Comparison of ENCODE assay signal across 1 cellular context in genomic region chr7:115634633-115635032, GRCh38.
TF ChIP-seq lines count a peak whose summit lies in the region.

No MANE protein-coding gene starts in this region.

TF ChIP-seq in HEK293, 187 proteins besides CTCF, POLR2A, EP300 and RAD21 (continued from another document):
- no peak for TF ChIP-seq ZNF513 (tag by site-specific recombination; IDR thresholded peaks at IDR 0.05)
- TF ChIP-seq, protein P1, sequence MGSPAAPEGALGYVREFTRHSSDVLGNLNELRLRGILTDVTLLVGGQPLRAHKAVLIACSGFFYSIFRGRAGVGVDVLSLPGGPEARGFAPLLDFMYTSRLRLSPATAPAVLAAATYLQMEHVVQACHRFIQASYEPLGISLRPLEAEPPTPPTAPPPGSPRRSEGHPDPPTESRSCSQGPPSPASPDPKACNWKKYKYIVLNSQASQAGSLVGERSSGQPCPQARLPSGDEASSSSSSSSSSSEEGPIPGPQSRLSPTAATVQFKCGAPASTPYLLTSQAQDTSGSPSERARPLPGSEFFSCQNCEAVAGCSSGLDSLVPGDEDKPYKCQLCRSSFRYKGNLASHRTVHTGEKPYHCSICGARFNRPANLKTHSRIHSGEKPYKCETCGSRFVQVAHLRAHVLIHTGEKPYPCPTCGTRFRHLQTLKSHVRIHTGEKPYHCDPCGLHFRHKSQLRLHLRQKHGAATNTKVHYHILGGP (tag by site-specific recombination; IDR thresholded peaks at IDR 0.05): peak; percentile 64
- TF ChIP-seq ZFP41 (tag by site-specific recombination; IDR thresholded peaks at IDR 0.05; ENCODE audit: borderline replicate concordance): no peak
- TF ChIP-seq ZNF629 (tag by site-specific recombination; IDR thresholded peaks at IDR 0.05): 0 out of 2 replicates have a peak, but pooled peaks have one; percentile 28
- peak; percentile 92 for TF ChIP-seq ZNF561 (tag by site-specific recombination; IDR thresholded peaks at IDR 0.05; ENCODE audit: borderline replicate concordance)
- peak; percentile 40; the same call in 1 of the 2 replicates for TF ChIP-seq TRIM28 (IDR thresholded peaks at IDR 0.05; ENCODE audit: borderline replicate concordance, low read length)
- no peak for TF ChIP-seq MYNN (tag by site-specific recombination; IDR thresholded peaks at IDR 0.05; ENCODE audit: borderline replicate concordance)
- TF ChIP-seq GLI2 (tag by site-specific recombination; IDR thresholded peaks at IDR 0.05; ENCODE audit: borderline replicate concordance, low read depth): 0 out of 2 replicates have a peak, but pooled peaks have one; percentile 36
- no peak for TF ChIP-seq ZNF292 (tag by site-specific recombination; IDR thresholded peaks at IDR 0.05; ENCODE audit: borderline replicate concordance, low read depth)
- peak; percentile 86 for TF ChIP-seq OSR2 (tag by site-specific recombination; IDR thresholded peaks at IDR 0.05)
- no peak for TF ChIP-seq ZNF146 (tag by site-specific recombination; IDR thresholded peaks at IDR 0.05)
- TF ChIP-seq ZNF366 (tag by site-specific recombination; conservative IDR thresholded peaks at IDR 0.05): 0 out of 2 replicates have a peak, but pooled peaks have one; percentile 16
- TF ChIP-seq, protein P2, sequence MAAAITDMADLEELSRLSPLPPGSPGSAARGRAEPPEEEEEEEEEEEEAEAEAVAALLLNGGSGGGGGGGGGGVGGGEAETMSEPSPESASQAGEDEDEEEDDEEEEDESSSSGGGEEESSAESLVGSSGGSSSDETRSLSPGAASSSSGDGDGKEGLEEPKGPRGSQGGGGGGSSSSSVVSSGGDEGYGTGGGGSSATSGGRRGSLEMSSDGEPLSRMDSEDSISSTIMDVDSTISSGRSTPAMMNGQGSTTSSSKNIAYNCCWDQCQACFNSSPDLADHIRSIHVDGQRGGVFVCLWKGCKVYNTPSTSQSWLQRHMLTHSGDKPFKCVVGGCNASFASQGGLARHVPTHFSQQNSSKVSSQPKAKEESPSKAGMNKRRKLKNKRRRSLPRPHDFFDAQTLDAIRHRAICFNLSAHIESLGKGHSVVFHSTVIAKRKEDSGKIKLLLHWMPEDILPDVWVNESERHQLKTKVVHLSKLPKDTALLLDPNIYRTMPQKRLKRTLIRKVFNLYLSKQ (tag by site-specific recombination; IDR thresholded peaks at IDR 0.05; ENCODE audit: borderline replicate concordance): no peak
- no peak for TF ChIP-seq ZBTB7A (tag by site-specific recombination; IDR thresholded peaks at IDR 0.05; ENCODE audit: low read depth)
- no peak; the same call in 1 of the 2 replicates for TF ChIP-seq INSM2 (tag by site-specific recombination; IDR thresholded peaks at IDR 0.05)
- TF ChIP-seq BCL11A (tag by site-specific recombination; IDR thresholded peaks at IDR 0.05; ENCODE audit: low read depth): peak; percentile 79
- no peak for TF ChIP-seq ZNF184 (tag by site-specific recombination; IDR thresholded peaks at IDR 0.05)
- peak; percentile 64 for TF ChIP-seq ZBTB17 (tag by site-specific recombination; IDR thresholded peaks at IDR 0.05)
- no peak for TF ChIP-seq GFI1B (tag by site-specific recombination; IDR thresholded peaks at IDR 0.05)
- TF ChIP-seq, protein P3, sequence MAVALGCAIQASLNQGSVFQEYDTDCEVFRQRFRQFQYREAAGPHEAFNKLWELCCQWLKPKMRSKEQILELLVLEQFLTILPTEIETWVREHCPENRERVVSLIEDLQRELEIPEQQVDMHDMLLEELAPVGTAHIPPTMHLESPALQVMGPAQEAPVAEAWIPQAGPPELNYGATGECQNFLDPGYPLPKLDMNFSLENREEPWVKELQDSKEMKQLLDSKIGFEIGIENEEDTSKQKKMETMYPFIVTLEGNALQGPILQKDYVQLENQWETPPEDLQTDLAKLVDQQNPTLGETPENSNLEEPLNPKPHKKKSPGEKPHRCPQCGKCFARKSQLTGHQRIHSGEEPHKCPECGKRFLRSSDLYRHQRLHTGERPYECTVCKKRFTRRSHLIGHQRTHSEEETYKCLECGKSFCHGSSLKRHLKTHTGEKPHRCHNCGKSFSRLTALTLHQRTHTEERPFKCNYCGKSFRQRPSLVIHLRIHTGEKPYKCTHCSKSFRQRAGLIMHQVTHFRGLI (tag by site-specific recombination; IDR thresholded peaks at IDR 0.05): no peak; the same call in 1 of the 2 replicates
- peak; percentile 51; the same call in 1 of the 2 replicates for TF ChIP-seq TCF7L2 (IDR thresholded peaks at IDR 0.05; ENCODE audit: borderline replicate concordance, low read depth, low read length)
- no peak for TF ChIP-seq ZNF660 (tag by site-specific recombination; IDR thresholded peaks at IDR 0.05)
- no peak for TF ChIP-seq ZNF138 (tag by site-specific recombination; IDR thresholded peaks at IDR 0.05; ENCODE audit: borderline replicate concordance)
- TF ChIP-seq SCRT1 (tag by site-specific recombination; IDR thresholded peaks at IDR 0.05; ENCODE audit: borderline replicate concordance): no peak
- peak; percentile 49; the same call in 1 of the 2 replicates for TF ChIP-seq ZNF112 (tag by site-specific recombination; IDR thresholded peaks at IDR 0.05)
- TF ChIP-seq BCL11B (tag by site-specific recombination; IDR thresholded peaks at IDR 0.05; ENCODE audit: low read depth): no peak
- TF ChIP-seq KLF9 (tag by site-specific recombination; IDR thresholded peaks at IDR 0.05; ENCODE audit: low read depth): no peak
- TF ChIP-seq ZNF843 (tag by site-specific recombination; IDR thresholded peaks at IDR 0.05): 0 out of 2 replicates have a peak, but pooled peaks have one; percentile 50
- TF ChIP-seq WT1 (tag by site-specific recombination; IDR thresholded peaks at IDR 0.05): peak; percentile 98
- no peak for TF ChIP-seq ZNF76 (tag by site-specific recombination; IDR thresholded peaks at IDR 0.05; ENCODE audit: borderline replicate concordance, low read depth)
- no peak for TF ChIP-seq SP2 (tag by site-specific recombination; IDR thresholded peaks at IDR 0.05)
TF ChIP-seq in HEK293: peak in this region for 26.
